ENCODE assay signal across 10 cellular contexts in the genomic region with DNA sequence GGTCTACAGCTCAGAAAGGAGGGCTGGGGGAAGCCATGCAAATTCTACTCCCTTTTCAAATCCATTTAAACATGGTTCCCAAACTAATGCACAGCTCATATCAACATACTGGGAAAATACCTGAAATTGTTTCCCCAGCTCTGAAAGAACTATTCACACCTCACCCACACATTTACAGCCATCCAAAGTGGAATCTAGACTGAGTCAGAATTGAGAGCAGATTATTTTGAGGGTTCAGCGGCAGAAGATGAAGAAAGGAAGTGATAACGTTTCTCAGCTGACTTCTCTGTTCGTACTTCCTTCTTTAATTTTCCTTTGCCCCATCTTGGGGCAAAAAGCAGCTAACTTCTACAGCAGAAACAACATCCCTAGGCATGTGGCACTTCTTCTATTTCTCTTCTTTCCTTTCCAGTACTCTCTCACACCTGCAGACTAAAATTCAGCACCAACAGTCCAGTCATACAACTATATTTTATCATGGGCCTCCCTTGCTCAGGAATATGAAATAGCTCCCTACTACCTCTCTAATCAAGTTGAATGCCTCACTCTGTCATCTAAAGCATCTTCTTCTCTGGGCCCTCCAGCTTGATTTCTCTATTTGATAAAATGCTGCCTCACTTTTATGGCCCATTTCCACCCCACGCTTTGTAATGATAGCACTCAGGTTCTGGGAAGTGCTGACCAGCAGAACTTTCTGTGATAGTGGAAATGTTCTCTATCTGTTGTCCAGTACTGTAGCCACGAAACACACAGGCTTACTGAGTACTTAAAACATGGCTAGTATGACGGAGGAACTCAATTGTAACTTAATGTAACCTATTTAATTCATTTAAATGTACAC. TPM values are rescaled to one million over a fixed set of nuclear protein-coding genes. Genes with fewer than 3 reads are reported as not detected.
DNase-seq lines count a peak whose midpoint lies in the region; ATAC-seq and TF ChIP-seq lines count a peak whose summit lies in the region.
"Had no signal": no experiment of that assay in that cellular context is flagged by ENCODE, and none has a peak within 500 bp of the region (broad histone marks: within the 10 kb centered on the region; RNA-seq: fewer than 3 reads in every experiment).

No MANE protein-coding gene starts in this region.

- H3K4me1 ChIP-seq in left lung (peaks cover 42 to 99% of the 10 kb centered on the region in 2 donors), tibial artery (peaks cover 0 to 17% (median 13%) of the 10 kb centered on the region in 4 donors)

- no peak for DNase-seq in activated naive CD4-positive, alpha-beta T cell treated with anti-CD3 and anti-CD28 coated beads, Interleukin-2, amount 10 ng/mL, durations not matched to agents 7 days and 5 days
- DNase-seq in activated naive CD4-positive, alpha-beta T cell treated with Interleukin-2 at 50 U/mL for 16 hours, result no peak
- no peak for DNase-seq in activated CD4-positive, alpha-beta memory T cell treated with anti-CD3 and anti-CD28 coated beads for 36 hours
- DNase-seq in left lung (no peak), tibial artery (no peak), COR-L47 (lab: John Stamatoyannopoulos, UW) (no peak)
- DNase-seq: NCI-H446 treated with DMSO at 0.1 percent for 48 hours had no signal

- peaks cover 100% of the 10 kb centered on the region for H3K4me1 Mint-ChIP-seq in activated naive CD4-positive, alpha-beta T cell treated with anti-CD3 and anti-CD28 coated beads, Interleukin-2, amount 10 ng/mL, durations not matched to agents 7 days and 5 days
- peaks cover 98% of the 10 kb centered on the region for H3K4me1 Mint-ChIP-seq in activated CD4-positive, alpha-beta memory T cell treated with anti-CD3 and anti-CD28 coated beads for 36 hours (ENCODE audit: low read depth)

- H3K27ac Mint-ChIP-seq in activated naive CD4-positive, alpha-beta T cell treated with anti-CD3 and anti-CD28 coated beads, Interleukin-2, amount 10 ng/mL, durations not matched to agents 7 days and 5 days, result peak overlapping the region; percentile 99
- H3K27ac Mint-ChIP-seq in activated CD4-positive, alpha-beta memory T cell treated with anti-CD3 and anti-CD28 coated beads for 36 hours, result peak overlapping the region; percentile 87

- peak overlapping the region; percentile 76 to 91 for H3K27ac ChIP-seq in left lung
- H3K27ac ChIP-seq in tibial artery, result peak overlapping the region; percentile 16 to 31

- H3K36me3 ChIP-seq in left lung, result no peaks in the 10 kb centered on the region
- no peaks in the 10 kb centered on the region for H3K36me3 ChIP-seq in tibial artery
- H3K36me3 ChIP-seq: thoracic aorta had no signal

- TF ChIP-seq CTCF in left lung (IDR thresholded peaks at IDR 0.05) (no peak), tibial artery (IDR thresholded peaks at IDR 0.05) (no peak)

- H3K9me3 ChIP-seq in left lung (no peaks in the 10 kb centered on the region), tibial artery (no peaks in the 10 kb centered on the region)
- H3K9me3 ChIP-seq: thoracic aorta had no signal

- peaks cover 64% of the 10 kb centered on the region for H3K36me3 Mint-ChIP-seq in activated naive CD4-positive, alpha-beta T cell treated with anti-CD3 and anti-CD28 coated beads, Interleukin-2, amount 10 ng/mL, durations not matched to agents 7 days and 5 days
- H3K36me3 Mint-ChIP-seq in activated CD4-positive, alpha-beta memory T cell treated with anti-CD3 and anti-CD28 coated beads for 36 hours, result peaks cover 19% of the 10 kb centered on the region

- H3K9me3 Mint-ChIP-seq in activated naive CD4-positive, alpha-beta T cell treated with anti-CD3 and anti-CD28 coated beads, Interleukin-2, amount 10 ng/mL, durations not matched to agents 7 days and 5 days, result no peaks in the 10 kb centered on the region
- no peaks in the 10 kb centered on the region for H3K9me3 Mint-ChIP-seq in activated CD4-positive, alpha-beta memory T cell treated with anti-CD3 and anti-CD28 coated beads for 36 hours

- H3K27me3 ChIP-seq in left lung (no peaks in the 10 kb centered on the region), tibial artery (no peaks in the 10 kb centered on the region)

- H3K27me3 Mint-ChIP-seq in activated naive CD4-positive, alpha-beta T cell treated with anti-CD3 and anti-CD28 coated beads, Interleukin-2, amount 10 ng/mL, durations not matched to agents 7 days and 5 days, result no peaks in the 10 kb centered on the region
- no peaks in the 10 kb centered on the region for H3K27me3 Mint-ChIP-seq in activated CD4-positive, alpha-beta memory T cell treated with anti-CD3 and anti-CD28 coated beads for 36 hours

- CTCF ChIA-PET in activated naive CD4-positive, alpha-beta T cell treated with anti-CD3 and anti-CD28 coated beads, Interleukin-2, amount 10 ng/mL, durations not matched to agents 7 days and 5 days (lab: Charles Lee), result interaction anchor here (1.4 to 2.6 kb wide), 3 partner anchors 18 to 69 kb away, joined by 5 to 19 read pairs (median 6); no protein-coding TSS in a partner anchor
- CTCF ChIA-PET in activated CD4-positive, alpha-beta memory T cell treated with anti-CD3 and anti-CD28 coated beads for 36 hours (lab: Charles Lee), result interaction anchor here (0.7 to 8.0 kb wide), 16 partner anchors 9 to 307 kb away, joined by 3 to 65 read pairs (median 3); partner anchors contain the start of gene ARHGAP25

- intact Hi-C loops in activated CD4-positive, alpha-beta memory T cell treated with anti-CD3 and anti-CD28 coated beads for 36 hours (cut with micrococcal nuclease), result loop anchor here (1.0 to 10.0 kb wide), 7 partner anchors 19 to 516 kb away; partner anchors contain the start of gene PPP3R1
- intact Hi-C loops in left lung (cut with DNase I) (no loop called here), tibial artery (cut with DNase I; ENCODE audit: low total_unique reads) (no loop called here)

- ATAC-seq in left lung (no peak), GM21576 (IDR thresholded peaks at IDR 0.05; ENCODE audit: unreplicated experiment) (no peak), GM21619 (IDR thresholded peaks at IDR 0.05; ENCODE audit: unreplicated experiment) (no peak)

- peak overlapping the region; percentile 58 for H3K4me3 Mint-ChIP-seq in activated naive CD4-positive, alpha-beta T cell treated with anti-CD3 and anti-CD28 coated beads, Interleukin-2, amount 10 ng/mL, durations not matched to agents 7 days and 5 days
- H3K4me3 Mint-ChIP-seq in activated CD4-positive, alpha-beta memory T cell treated with anti-CD3 and anti-CD28 coated beads for 36 hours, result peak overlapping the region; percentile 53

- H3K4me3 ChIP-seq in left lung (no peak overlapping the region), tibial artery (no peak overlapping the region)

- POLR2A ChIA-PET in activated CD4-positive, alpha-beta memory T cell treated with anti-CD3 and anti-CD28 coated beads for 36 hours (lab: Charles Lee), result interaction anchor here (0.6 to 2.8 kb wide), 11 partner anchors 11 to 138 kb away, joined by 3 to 11 read pairs (median 4); partner anchors contain the start of gene ARHGAP25

RNA-seq across cellular contexts. Expression of gene ARHGAP25, which starts 35.9 kb away (rescaled TPM):
- 10 to 100 TPM; 79.8 to 87.7 TPM for total RNA-seq in activated CD4-positive, alpha-beta memory T cell treated with anti-CD3 and anti-CD28 coated beads for 36 hours
- total RNA-seq in left lung, result 10 to 100 TPM; 16.5 to 43.5 TPM
